Comparison of ENCODE assay signal across 16 cellular contexts in genomic region chr19:16877581-16877980, GRCh38. TPM values are rescaled to one million over a fixed set of nuclear protein-coding genes. Genes with fewer than 3 reads are reported as not detected.
"Had no signal": no experiment of that assay in that cellular context is flagged by ENCODE, and none has a peak within 500 bp of the region (broad histone marks: within the 10 kb centered on the region; RNA-seq: fewer than 3 reads in every experiment).

No MANE protein-coding gene starts in this region.

- H3K4me3 ChIP-seq: cardiac muscle cell, colonic mucosa, mucosa of descending colon, prostate gland, right lobe of liver, suprapubic skin had no signal

- H3K27me3 ChIP-seq: cardiac muscle cell, colonic mucosa, foreskin keratinocyte, right lobe of liver, suprapubic skin had no signal

- H3K27me3 Mint-ChIP-seq: activated CD4-positive, alpha-beta memory T cell treated with anti-CD3 and anti-CD28 coated beads, Interleukin-2, amount 10 ng/mL, durations not matched to agents 7 days and 5 days; naive thymus-derived CD8-positive, alpha-beta T cell had no signal

- H3K4me1 ChIP-seq: colonic mucosa, foreskin keratinocyte, prostate gland, right lobe of liver had no signal

- DNase-seq: activated CD4-positive, alpha-beta memory T cell treated with anti-CD3 and anti-CD28 coated beads, Interleukin-2, amount 10 ng/mL, durations not matched to agents 7 days and 5 days; activated CD4-positive, alpha-beta T cell treated with anti-CD3 and anti-CD28 coated beads for 1 hour; activated CD8-positive, alpha-beta memory T cell treated with anti-CD3 and anti-CD28 coated beads, Interleukin-2, amount 50 U/mL, for 48 hours; activated naive CD4-positive, alpha-beta T cell; colonic mucosa; foreskin keratinocyte; mucosa of descending colon; naive thymus-derived CD8-positive, alpha-beta T cell; occipital lobe; right lobe of liver; stimulated activated naive CD4-positive, alpha-beta T cell had no signal

- ATAC-seq: foreskin keratinocyte; naive thymus-derived CD8-positive, alpha-beta T cell had no signal

- H3K27ac Mint-ChIP-seq: activated CD4-positive, alpha-beta memory T cell treated with anti-CD3 and anti-CD28 coated beads, Interleukin-2, amount 10 ng/mL, durations not matched to agents 7 days and 5 days; activated T-helper 1 cell treated with anti-CD3 and anti-CD28 coated beads, Interleukin-12 subunit alpha, Interleukin-12 subunit beta, Interleukin-2, Interleukin-4 antibody, amounts not matched to agents 30 ng/mL and 10 ng/mL and 1 ng/mL, durations not matched to agents 14 hours and 24 hours and 36 hours; T-helper 2 cell treated with Interferon-gamma antibody and Interleukin-4, amounts not matched to agents 5 μg/mL and 100 μg/mL, for 36 hours had no signal

- H3K4me3 Mint-ChIP-seq: activated CD4-positive, alpha-beta memory T cell treated with anti-CD3 and anti-CD28 coated beads, Interleukin-2, amount 10 ng/mL, durations not matched to agents 7 days and 5 days; activated T-helper 1 cell treated with anti-CD3 and anti-CD28 coated beads, Interleukin-12 subunit alpha, Interleukin-12 subunit beta, Interleukin-2, Interleukin-4 antibody, amounts not matched to agents 30 ng/mL and 10 ng/mL and 1 ng/mL, durations not matched to agents 14 hours and 24 hours and 36 hours; naive thymus-derived CD8-positive, alpha-beta T cell; T-helper 2 cell treated with Interferon-gamma antibody and Interleukin-4, amounts not matched to agents 5 μg/mL and 100 μg/mL, for 36 hours had no signal

- H3K27ac ChIP-seq: cardiac muscle cell, colonic mucosa, foreskin keratinocyte, prostate gland, right lobe of liver, suprapubic skin had no signal

- H3K9me3 ChIP-seq: colonic mucosa, prostate gland had no signal

RNA-seq across cellular contexts. Expression of gene F2RL3, which starts 11.2 kb away (rescaled TPM):
- total RNA-seq: activated T-helper 1 cell treated with anti-CD3 and anti-CD28 coated beads, Interleukin-12 subunit alpha, Interleukin-12 subunit beta, Interleukin-2, Interleukin-4 antibody, amounts not matched to agents 30 ng/mL and 10 ng/mL and 1 ng/mL, durations not matched to agents 14 hours and 24 hours and 36 hours; foreskin keratinocyte; naive thymus-derived CD8-positive, alpha-beta T cell had no signal
